31 cellular contexts compared by ENCODE assay signal in genomic region chr5:80784451-80784850, GRCh38.
"Had no signal": no experiment of that assay in that cellular context is flagged by ENCODE, and none has a peak within 500 bp of the region (broad histone marks: within the 10 kb centered on the region; RNA-seq: fewer than 3 reads in every experiment).

No MANE protein-coding gene starts in this region.

- H3K4me3 ChIP-seq: adrenal gland, body of pancreas, breast epithelium, PC-9 had no signal

- DNase-seq: activated B cell treated with CpG ODN at 0.5 μM for 24 hours; activated CD4-positive, alpha-beta memory T cell treated with anti-CD3 and anti-CD28 coated beads for 36 hours; activated CD4-positive, alpha-beta T cell treated with anti-CD3 and anti-CD28 coated beads for 4 hours; activated CD4-positive, alpha-beta T cell treated with anti-CD3 and anti-CD28 coated beads, Interleukin-2, amount 50 U/mL, for 1 hour; activated CD4-positive, CD25-positive, alpha-beta regulatory T cell treated with anti-CD3 and anti-CD28 coated beads, Interleukin-2, amount 50 U/mL, for 72 hours; activated CD8-positive, alpha-beta memory T cell treated with anti-CD3 and anti-CD28 coated beads, Interleukin-2, amount 50 U/mL, for 4 hours; activated gamma-delta T cell treated with Interleukin-2 at 50 U/mL for 16 hours; activated naive CD4-positive, alpha-beta T cell treated with anti-CD3 and anti-CD28 coated beads for 36 hours; activated T-cell treated with anti-CD3 and anti-CD28 coated beads for 4 hours; activated T-cell treated with anti-CD3 and anti-CD28 coated beads, Interleukin-2, amount 50 U/mL, for 4 hours; adrenal gland; body of pancreas; cerebellar nuclear complex; Karpas-422; KBM-7; NCI-H1105; NCI-H1417 treated with DMSO at 0.1 percent for 48 hours; NCI-H187 treated with DMSO at 0.1 percent for 48 hours; NCI-H2107; NCI-H345; NCI-H524 treated with DMSO at 0.1 percent for 48 hours; NK-92 treated with Interleukin-12 subunit alpha and Interleukin-12 subunit beta, amount 100 ng/mL, for 24 hours; PC-9; SIG-M5; SW 1271; T-helper 1 cell; T-helper 2 cell; T-helper 9 cell had no signal

- H3K4me1 ChIP-seq: adrenal gland, body of pancreas, breast epithelium had no signal

- H3K4me1 Mint-ChIP-seq: activated B cell treated with CpG ODN at 0.5 μM for 24 hours had no signal

- H3K27me3 Mint-ChIP-seq: activated B cell treated with CpG ODN at 0.5 μM for 24 hours; activated CD4-positive, alpha-beta memory T cell treated with anti-CD3 and anti-CD28 coated beads for 36 hours had no signal

- H3K36me3 ChIP-seq: adrenal gland, breast epithelium had no signal

- H3K27me3 ChIP-seq: adrenal gland, body of pancreas, breast epithelium had no signal

- H3K27ac Mint-ChIP-seq: activated B cell treated with CpG ODN at 0.5 μM for 24 hours; activated CD4-positive, alpha-beta memory T cell treated with anti-CD3 and anti-CD28 coated beads for 36 hours; activated naive CD4-positive, alpha-beta T cell treated with anti-CD3 and anti-CD28 coated beads for 36 hours; activated naive CD4-positive, alpha-beta T cell treated with anti-CD3 and anti-CD28 coated beads, Interleukin-2, amount 50 U/mL, for 72 hours; activated T-helper 1 cell treated with anti-CD3 and anti-CD28 coated beads, Interleukin-12 subunit alpha, Interleukin-12 subunit beta, Interleukin-2, Interleukin-4 antibody, amounts not matched to agents 30 ng/mL and 10 ng/mL and 1 ng/mL, durations not matched to agents 14 hours and 24 hours and 36 hours had no signal

- H3K4me3 Mint-ChIP-seq: activated B cell treated with CpG ODN at 0.5 μM for 24 hours; activated CD4-positive, alpha-beta memory T cell treated with anti-CD3 and anti-CD28 coated beads for 36 hours; activated naive CD4-positive, alpha-beta T cell treated with anti-CD3 and anti-CD28 coated beads for 36 hours; activated T-cell treated with anti-CD3 and anti-CD28 coated beads, Interleukin-2, amount 50 U/mL, for 4 hours; activated T-helper 1 cell treated with anti-CD3 and anti-CD28 coated beads, Interleukin-12 subunit alpha, Interleukin-12 subunit beta, Interleukin-2, Interleukin-4 antibody, amounts not matched to agents 30 ng/mL and 10 ng/mL and 1 ng/mL, durations not matched to agents 14 hours and 24 hours and 36 hours had no signal

- H3K9me3 Mint-ChIP-seq: activated B cell treated with CpG ODN at 0.5 μM for 24 hours; activated CD4-positive, alpha-beta memory T cell treated with anti-CD3 and anti-CD28 coated beads for 36 hours; activated naive CD4-positive, alpha-beta T cell treated with anti-CD3 and anti-CD28 coated beads for 36 hours; activated naive CD4-positive, alpha-beta T cell treated with anti-CD3 and anti-CD28 coated beads, Interleukin-2, amount 50 U/mL, for 72 hours; activated T-cell treated with anti-CD3 and anti-CD28 coated beads, Interleukin-2, amount 50 U/mL, for 4 hours; activated T-helper 1 cell treated with anti-CD3 and anti-CD28 coated beads, Interleukin-12 subunit alpha, Interleukin-12 subunit beta, Interleukin-2, Interleukin-4 antibody, amounts not matched to agents 30 ng/mL and 10 ng/mL and 1 ng/mL, durations not matched to agents 14 hours and 24 hours and 36 hours had no signal

- H3K9me3 ChIP-seq: adrenal gland, body of pancreas, breast epithelium had no signal
